ENCODE assay signal across 2 cellular contexts in genomic region chr1:233782932-233783586, GRCh38.
A peak's percentile ranks its signal among the peaks of the same experiment; 100 is the strongest.
TF ChIP-seq lines count a peak whose summit lies in the region.

No MANE protein-coding gene starts in this region.

TF ChIP-seq in K562, 482 proteins besides CTCF, POLR2A, EP300 and RAD21:
- TF ChIP-seq ZBTB34 (CRISPR knock-in tag; IDR thresholded peaks at IDR 0.05) (no peak), EP400 (IDR thresholded peaks at IDR 0.05) (no peak), RFX1 (IDR thresholded peaks at IDR 0.05) (peak; percentile 53), GABPB2 (CRISPR knock-in tag; conservative IDR thresholded peaks at IDR 0.05) (no peak)

TF ChIP-seq in neural cell, 6 proteins besides CTCF, POLR2A, EP300 and RAD21 (continued from another document):
- TF ChIP-seq REST (IDR thresholded peaks at IDR 0.05; ENCODE audit: borderline replicate concordance), result no peak
- TF ChIP-seq SMC3 (conservative IDR thresholded peaks at IDR 0.05; ENCODE audit: poor library complexity), result no peak
- no peak for TF ChIP-seq TAF1 (IDR thresholded peaks at IDR 0.05; ENCODE audit: low read depth)
- TF ChIP-seq POLR2AphosphoS5 (IDR thresholded peaks at IDR 0.05), result no peak
